Comparison of ENCODE assay signal across 8 cellular contexts in genomic region chr7:135170998-135171481, GRCh38. TPM values are rescaled to one million over a fixed set of nuclear protein-coding genes. Genes with fewer than 3 reads are reported as not detected.
A peak's percentile ranks its signal among the peaks of the same experiment; 100 is the strongest.
DNase-seq lines count a peak whose midpoint lies in the region; ATAC-seq and TF ChIP-seq lines count a peak whose summit lies in the region.
"Not testable (repeated sequence)": the region's sequence is repeated elsewhere in the genome, so short reads cannot be mapped to it uniquely, and the experiment has no call there.

No MANE protein-coding gene starts in this region.

- intact Hi-C loops in CD4-positive, alpha-beta T cell (cut with DNase I, micrococcal nuclease), result loop anchor here (1.0 to 5.0 kb wide), 3 partner anchors 23 to 539 kb away; partner anchors contain the start of genes AGBL3 (in 1 of the 2) and TMEM140 (in 1 of the 2)
- intact Hi-C loops in esophagus squamous epithelium (cut with DNase I); mucosa of descending colon (cut with DNase I, micrococcal nuclease): not testable (repeated sequence)

- POLR2A ChIA-PET in CD4-positive, alpha-beta T cell (lab: Charles Lee), result interaction anchor here (0.6 to 4.2 kb wide), 17 partner anchors 10 to 536 kb away, joined by 3 to 111 read pairs (median 4); partner anchors contain the start of genes AGBL3, BPGM, NUP205 and TMEM140

- not testable (repeated sequence) for H3K9me3 ChIP-seq in CD4-positive, alpha-beta T cell (ENCODE audit: control insufficient read depth, low read length); esophagus squamous epithelium; mucosa of descending colon

- peak overlapping the region; percentile 89 for H3K4me3 Mint-ChIP-seq in CD4-positive, alpha-beta T cell
- H3K4me3 Mint-ChIP-seq in stimulated activated naive CD8-positive, alpha-beta T cell treated with anti-CD3 and anti-CD28 coated beads, Interleukin-15, amount 100 ng/mL, for 72 hours, result peak overlapping the region; percentile 93 to 94

- H3K4me1 Mint-ChIP-seq in CD4-positive, alpha-beta T cell (ENCODE audit: low read depth), result peaks cover 44% of the 10 kb centered on the region
- peaks cover 59% of the 10 kb centered on the region for H3K4me1 Mint-ChIP-seq in stimulated activated naive CD8-positive, alpha-beta T cell treated with anti-CD3 and anti-CD28 coated beads, Interleukin-15, amount 100 ng/mL, for 72 hours

- TF ChIP-seq POLR2A in esophagus squamous epithelium (IDR thresholded peaks at IDR 0.05), result not testable (repeated sequence)

- H3K9me3 Mint-ChIP-seq in CD4-positive, alpha-beta T cell; activated naive CD4-positive, alpha-beta T cell treated with anti-CD3 and anti-CD28 coated beads, Interleukin-2, amount 50 U/mL, for 72 hours; stimulated activated naive CD8-positive, alpha-beta T cell treated with anti-CD3 and anti-CD28 coated beads, Interleukin-15, amount 100 ng/mL, for 72 hours: not testable (repeated sequence)

- CTCF ChIA-PET in CD4-positive, alpha-beta T cell (lab: Charles Lee), result interaction anchor here (0.7 to 3.8 kb wide), 23 partner anchors 9 to 713 kb away, joined by 3 to 53 read pairs (median 4); partner anchors contain the start of genes AGBL3, TMEM140 and WDR91

- not testable (repeated sequence) for ATAC-seq in CD4-positive, alpha-beta T cell (ENCODE audit: poor library complexity); activated naive CD4-positive, alpha-beta T cell treated with anti-CD3 and anti-CD28 coated beads, Interleukin-2, amount 50 U/mL, for 72 hours; mucosa of descending colon; stimulated activated naive CD8-positive, alpha-beta T cell treated with anti-CD3 and anti-CD28 coated beads, Interleukin-15, amount 100 ng/mL, for 72 hours
- ATAC-seq in GM19463 (IDR thresholded peaks at IDR 0.05; ENCODE audit: unreplicated experiment) (peak; percentile 11), HG02973 (IDR thresholded peaks at IDR 0.05; ENCODE audit: unreplicated experiment) (peak; percentile 21)

- peaks cover 39% of the 10 kb centered on the region for H3K36me3 Mint-ChIP-seq in CD4-positive, alpha-beta T cell (ENCODE audit: low read depth)
- H3K36me3 Mint-ChIP-seq in activated naive CD4-positive, alpha-beta T cell treated with anti-CD3 and anti-CD28 coated beads, Interleukin-2, amount 50 U/mL, for 72 hours, result peaks cover 30 to 39% of the 10 kb centered on the region in 2 donors

- H3K4me3 ChIP-seq in esophagus squamous epithelium (peak overlapping the region; percentile 72 to 95 (median 82)), mucosa of descending colon (peak overlapping the region; percentile 93)

- H3K27ac Mint-ChIP-seq in CD4-positive, alpha-beta T cell, result peak overlapping the region; percentile 94
- H3K27ac Mint-ChIP-seq in activated naive CD4-positive, alpha-beta T cell treated with anti-CD3 and anti-CD28 coated beads, Interleukin-2, amount 50 U/mL, for 72 hours, result peak overlapping the region; percentile 91 to 95
- H3K27ac Mint-ChIP-seq in stimulated activated naive CD8-positive, alpha-beta T cell treated with anti-CD3 and anti-CD28 coated beads, Interleukin-15, amount 100 ng/mL, for 72 hours, result peak overlapping the region; percentile 96 to 99

- peak; percentile 30 for TF ChIP-seq CTCF in CD4-positive, alpha-beta T cell (IDR thresholded peaks at IDR 0.05)
- not testable (repeated sequence) for TF ChIP-seq CTCF in esophagus squamous epithelium (IDR thresholded peaks at IDR 0.05); mucosa of descending colon (IDR thresholded peaks at IDR 0.05)

- H3K36me3 ChIP-seq in esophagus squamous epithelium, result peaks cover 12 to 28% (median 16%) of the 10 kb centered on the region in 3 donors
- H3K36me3 ChIP-seq in mucosa of descending colon (ENCODE audit: low read depth), result not testable (repeated sequence)

- H3K4me1 ChIP-seq in esophagus squamous epithelium (peaks cover 23 to 72% (median 54%) of the 10 kb centered on the region in 3 donors), mucosa of descending colon (ENCODE audit: low read depth) (peaks cover 16% of the 10 kb centered on the region)

- WGBS in esophagus squamous epithelium, 2 donors, result 13 to 17% methylated on average over 12 of the region's 12 CpGs

- not testable (repeated sequence) for H3K27me3 ChIP-seq in CD4-positive, alpha-beta T cell (ENCODE audit: control insufficient read depth, insufficient read depth, low read length); esophagus squamous epithelium

- DNase-seq in CD4-positive, alpha-beta T cell; activated naive CD4-positive, alpha-beta T cell treated with anti-CD3 and anti-CD28 coated beads, Interleukin-2, amount 50 U/mL, for 72 hours (ENCODE audit: low spot score in 2 of 2); esophagus squamous epithelium (lab: John Stamatoyannopoulos, UW); mucosa of descending colon; stimulated activated naive CD8-positive, alpha-beta T cell treated with anti-CD3 and anti-CD28 coated beads, Interleukin-15, amount 100 ng/mL, for 72 hours: not testable (repeated sequence)
- DNase-seq in MV-4-11 (lab: John Stamatoyannopoulos, UW), result peak; percentile 43

- H3K27me3 Mint-ChIP-seq in CD4-positive, alpha-beta T cell; stimulated activated naive CD8-positive, alpha-beta T cell treated with anti-CD3 and anti-CD28 coated beads, Interleukin-15, amount 100 ng/mL, for 72 hours: not testable (repeated sequence)

- peak overlapping the region; percentile 94 for H3K27ac ChIP-seq in CD4-positive, alpha-beta T cell (ENCODE audit: low read depth, low read length)
- peak overlapping the region; percentile 95 to 99 (median 97) for H3K27ac ChIP-seq in esophagus squamous epithelium

RNA-seq across cellular contexts. Expression of gene CYREN, which starts 0.5 kb away (rescaled TPM):
- 10 to 100 TPM; 14.0 to 15.8 TPM for total RNA-seq in CD4-positive, alpha-beta T cell
- total RNA-seq in activated naive CD4-positive, alpha-beta T cell treated with anti-CD3 and anti-CD28 coated beads, Interleukin-2, amount 50 U/mL, for 72 hours, result 10 to 100 TPM; 27.2 to 28.2 TPM
- total RNA-seq in esophagus squamous epithelium (10 to 100 TPM; 19.0 to 53.8 (median 35.4) TPM), mucosa of descending colon (10 to 100 TPM; 34.4 to 42.0 (median 41.2) TPM)

RNA-seq across cellular contexts. Expression of gene TMEM140, which starts 23.2 kb away (rescaled TPM):
- 10 to 100 TPM; 27.7 to 32.2 TPM for total RNA-seq in CD4-positive, alpha-beta T cell
- total RNA-seq in activated naive CD4-positive, alpha-beta T cell treated with anti-CD3 and anti-CD28 coated beads, Interleukin-2, amount 50 U/mL, for 72 hours, result 10 to 100 TPM in 1 of 2 donors, 1 to 10 TPM in 1; 8.3 to 13.6 TPM
- total RNA-seq in esophagus squamous epithelium, result 1 to 10 TPM in 3 of 4 donors, under 1 TPM in 1; 0.57 to 9.5 (median 5.2) TPM
- 10 to 100 TPM; 14.7 to 30.1 (median 20.9) TPM for total RNA-seq in mucosa of descending colon

RNA-seq across cellular contexts. Expression of gene WDR91, which starts 40.3 kb away (rescaled TPM):
- 10 to 100 TPM; 39.9 to 41.7 TPM for total RNA-seq in CD4-positive, alpha-beta T cell
- total RNA-seq in activated naive CD4-positive, alpha-beta T cell treated with anti-CD3 and anti-CD28 coated beads, Interleukin-2, amount 50 U/mL, for 72 hours, result 10 to 100 TPM in 1 of 2 donors, 1 to 10 TPM in 1; 9.9 to 13.7 TPM
- total RNA-seq in esophagus squamous epithelium (10 to 100 TPM; 19.6 to 29.0 (median 24.3) TPM), mucosa of descending colon (10 to 100 TPM in 2 of 3 donors, 1 to 10 TPM in 1; 6.4 to 15.4 (median 10.1) TPM)
